14 cellular contexts compared by ENCODE assay signal in genomic region chr6:18342223-18342622, GRCh38.
"Had no signal": no experiment of that assay in that cellular context is flagged by ENCODE, and none has a peak within 500 bp of the region (broad histone marks: within the 10 kb centered on the region; RNA-seq: fewer than 3 reads in every experiment).

No MANE protein-coding gene starts in this region.

- H3K4me3 Mint-ChIP-seq: activated CD8-positive, alpha-beta T cell treated with anti-CD3 and anti-CD28 coated beads, Interleukin-2, amount 10 ng/mL, durations not matched to agents 7 days and 5 days; activated naive CD4-positive, alpha-beta T cell treated with anti-CD3 and anti-CD28 coated beads, Interleukin-2, amount 50 U/mL, for 24 hours; central memory CD8-positive, alpha-beta T cell had no signal

- H3K36me3 Mint-ChIP-seq: activated naive CD4-positive, alpha-beta T cell treated with anti-CD3 and anti-CD28 coated beads, Interleukin-2, amount 50 U/mL, for 24 hours had no signal

- H3K4me1 ChIP-seq: stomach, uterus had no signal

- H3K4me1 Mint-ChIP-seq: activated naive CD4-positive, alpha-beta T cell treated with anti-CD3 and anti-CD28 coated beads, Interleukin-2, amount 50 U/mL, for 24 hours; central memory CD8-positive, alpha-beta T cell had no signal

- DNase-seq: activated CD4-positive, alpha-beta T cell treated with anti-CD3 and anti-CD28 coated beads for 4 hours; activated CD8-positive, alpha-beta T cell treated with anti-CD3 and anti-CD28 coated beads, Interleukin-2, amount 10 ng/mL, durations not matched to agents 7 days and 5 days; cortex of kidney; effector CD8-positive, alpha-beta T cell; head of caudate nucleus; kidney; left ventricle myocardium inferior; stimulated activated CD4-positive, alpha-beta T cell treated with anti-CD3 and anti-CD28 coated beads, Interleukin-4, amount 100 ng/mL, for 4 hours; stomach; T-helper 1 cell; uterus had no signal

- H3K27me3 ChIP-seq: stomach, uterus had no signal

- H3K9me3 Mint-ChIP-seq: activated naive CD4-positive, alpha-beta T cell treated with anti-CD3 and anti-CD28 coated beads, Interleukin-2, amount 50 U/mL, for 24 hours; central memory CD8-positive, alpha-beta T cell had no signal

- H3K27ac Mint-ChIP-seq: activated CD8-positive, alpha-beta T cell treated with anti-CD3 and anti-CD28 coated beads, Interleukin-2, amount 10 ng/mL, durations not matched to agents 7 days and 5 days; activated naive CD4-positive, alpha-beta T cell treated with anti-CD3 and anti-CD28 coated beads, Interleukin-2, amount 50 U/mL, for 24 hours had no signal

- ATAC-seq: activated CD8-positive, alpha-beta T cell treated with anti-CD3 and anti-CD28 coated beads, Interleukin-2, amount 10 ng/mL, durations not matched to agents 7 days and 5 days had no signal

- H3K9me3 ChIP-seq: left ventricle myocardium inferior, stomach, uterus had no signal

- H3K36me3 ChIP-seq: left ventricle myocardium inferior, stomach, uterus had no signal

- H3K4me3 ChIP-seq: left ventricle myocardium inferior, stomach, uterus had no signal

- H3K27ac ChIP-seq: left ventricle myocardium inferior, stomach, uterus, VCaP had no signal
